ENCODE assay signal across 8 cellular contexts in genomic region chr19:45676851-45677263, GRCh38. TPM values are rescaled to one million over a fixed set of nuclear protein-coding genes. Genes with fewer than 3 reads are reported as not detected.
DNase-seq lines count a peak whose midpoint lies in the region; ATAC-seq and TF ChIP-seq lines count a peak whose summit lies in the region.

No MANE protein-coding gene starts in this region.

- H3K9me2 ChIP-seq in SU-DHL-6 (replicated peaks; ENCODE audit: insufficient read depth, low read length): no peaks in the 10 kb centered on the region

- peaks cover 5% of the 10 kb centered on the region for H3K36me3 Mint-ChIP-seq in central memory CD8-positive, alpha-beta T cell (ENCODE audit: insufficient read depth)
- no peaks in the 10 kb centered on the region for H3K36me3 Mint-ChIP-seq in naive B cell

- no peak overlapping the region for H3K27ac Mint-ChIP-seq in central memory CD8-positive, alpha-beta T cell (ENCODE audit: low read depth)
- no peak overlapping the region for H3K27ac Mint-ChIP-seq in naive B cell

- H3K4me3 Mint-ChIP-seq in central memory CD8-positive, alpha-beta T cell: peak overlapping the region; percentile 75
- H3K4me3 Mint-ChIP-seq in naive B cell: peak overlapping the region; percentile 52 to 90 (median 74)

- H2AFZ ChIP-seq in SU-DHL-6 (ENCODE audit: low read depth, low read length, severe bottlenecking): peak overlapping the region; percentile 51

- H3K79me2 ChIP-seq in SU-DHL-6 (ENCODE audit: insufficient read depth, low read length): no peaks in the 10 kb centered on the region

- no peak overlapping the region for H3K4me3 ChIP-seq in SU-DHL-6 (ENCODE audit: insufficient read depth, low read length, poor library complexity, severe bottlenecking)

- in situ Hi-C loops in GM13976 (cut with MboI; ENCODE audit: low sequenced_read_pairs, unreplicated experiment): no loop called here

- H3K36me3 ChIP-seq in SU-DHL-6 (ENCODE audit: low read length): no peaks in the 10 kb centered on the region

- TF ChIP-seq CTCF in GM13976 (IDR thresholded peaks at IDR 0.05; ENCODE audit: borderline replicate concordance, control extremely low read depth, extremely low read depth, insufficient read depth, missing control alignments) (no peak), SU-DHL-6 (IDR thresholded peaks at IDR 0.05; ENCODE audit: insufficient read depth, low read length, poor library complexity, severe bottlenecking) (no peak)

- peaks cover 3% of the 10 kb centered on the region; the same call in 1 of the 2 replicates for H3F3A ChIP-seq in SU-DHL-6 (ENCODE audit: insufficient read depth)

- H3K4me2 ChIP-seq in SU-DHL-6 (ENCODE audit: low read depth, low read length, poor library complexity, severe bottlenecking): peak overlapping the region; percentile 50

- H3K27me3 ChIP-seq in SU-DHL-6 (ENCODE audit: low read length): no peaks in the 10 kb centered on the region

- DNase-seq in GM13976 (ENCODE audit: low spot score) (peak; percentile 60), naive B cell (peak; percentile 15), DMS114 treated with DMSO at 0.1 percent for 48 hours (lab: John Stamatoyannopoulos, UW; ENCODE audit: unreplicated experiment) (no peak), DMS 273 treated with DMSO at 0.1 percent for 48 hours (lab: John Stamatoyannopoulos, UW) (no peak), hippocampal formation (lab: John Stamatoyannopoulos, UW) (no peak)
- peak in 1 of 2 donors; percentile 23 for DNase-seq in central memory CD8-positive, alpha-beta T cell (ENCODE audit: low spot score in 2 of 2)

- peaks cover 18% of the 10 kb centered on the region for H3K4me1 Mint-ChIP-seq in central memory CD8-positive, alpha-beta T cell
- H3K4me1 Mint-ChIP-seq in naive B cell: peaks cover 19 to 31% (median 26%) of the 10 kb centered on the region in 3 donors

- H4K20me1 ChIP-seq in SU-DHL-6 (ENCODE audit: low read depth, low read length): no peaks in the 10 kb centered on the region

- H3K9me3 ChIP-seq in SU-DHL-6 (ENCODE audit: insufficient read depth, low read length): no peaks in the 10 kb centered on the region

- no peaks in the 10 kb centered on the region for H3K9me3 Mint-ChIP-seq in central memory CD8-positive, alpha-beta T cell
- H3K9me3 Mint-ChIP-seq in naive B cell: peaks cover 0 to 5% (median 0%) of the 10 kb centered on the region in 7 donors

- H3K27ac ChIP-seq in SU-DHL-6 (ENCODE audit: low read depth, low read length): no peak overlapping the region

- no peaks in the 10 kb centered on the region for H3K27me3 Mint-ChIP-seq in central memory CD8-positive, alpha-beta T cell
- H3K27me3 Mint-ChIP-seq in naive B cell: peaks cover 17 to 47% (median 45%) of the 10 kb centered on the region in 3 donors

- ATAC-seq in central memory CD8-positive, alpha-beta T cell (replicated peaks; ENCODE audit: extremely low read depth, poor library complexity, severe bottlenecking): peak; percentile 38
- ATAC-seq in naive B cell (ENCODE audit: low read depth in 2 of 2): peak in 1 of 2 donors; percentile 11
- ATAC-seq in HG03108 (IDR thresholded peaks at IDR 0.05; ENCODE audit: unreplicated experiment): no peak

- peak overlapping the region; percentile 33; the same call in 1 of the 2 replicates for H3K9ac ChIP-seq in SU-DHL-6 (ENCODE audit: low read length)

RNA-seq across cellular contexts. Expression of gene GIPR, which starts 8.8 kb away (rescaled TPM):
- polyA plus RNA-seq in naive B cell (ENCODE audit: low read depth in 6 of 6): not detected

RNA-seq across cellular contexts. Expression of gene SNRPD2, which starts 14.9 kb away (rescaled TPM):
- polyA plus RNA-seq in naive B cell (ENCODE audit: low read depth in 6 of 6): 1,000 to 10,000 TPM in 2 of 6 donors, 100 to 1,000 TPM in 4; 808 to 1,139 (median 906) TPM

RNA-seq across cellular contexts. Expression of gene QPCTL, which starts 15.6 kb away (rescaled TPM):
- polyA plus RNA-seq in naive B cell (ENCODE audit: low read depth in 6 of 6): 1 to 10 TPM in 5 of 6 donors, under 1 TPM in 1; 0.70 to 6.8 (median 1.7) TPM

RNA-seq across cellular contexts. Expression of gene EML2, which starts 37.7 kb away (rescaled TPM):
- polyA plus RNA-seq in naive B cell (ENCODE audit: low read depth in 6 of 6): 10 to 100 TPM in 3 of 6 donors, 1 to 10 TPM in 3; 4.3 to 14.1 (median 10.3) TPM

RNA-seq across cellular contexts. Expression of gene FBXO46, which starts 53.8 kb away (rescaled TPM):
- 10 to 100 TPM in 5 of 6 donors, 1 to 10 TPM in 1; 9.4 to 23.0 (median 13.9) TPM for polyA plus RNA-seq in naive B cell (ENCODE audit: low read depth in 6 of 6)

Comparison
In these comparisons a context has a peak if more than half of its experiments do, and no peak if none do; other contexts are left out.
1. DNase-seq: peak in GM13976 (single experiment) and naive B cell (single experiment); none in DMS114 treated with DMSO at 0.1 percent for 48 hours (single experiment), DMS 273 treated with DMSO at 0.1 percent for 48 hours (single experiment) and hippocampal formation (0 of 2).